ENCODE assay signal across 1 cellular context in genomic region chr16:29290631-29291247, GRCh38.
TF ChIP-seq lines count a peak whose summit lies in the region.

No MANE protein-coding gene starts in this region.

TF ChIP-seq in K562, 482 proteins besides CTCF, POLR2A, EP300 and RAD21 (continued from another document and continues in another):
- no peak for TF ChIP-seq TSHZ1 (CRISPR knock-in tag; IDR thresholded peaks at IDR 0.05)
- no peak for TF ChIP-seq POLR2B (IDR thresholded peaks at IDR 0.05; ENCODE audit: low read depth, partially characterized antibody)
- TF ChIP-seq ZEB2 (IDR thresholded peaks at IDR 0.05): no peak
- TF ChIP-seq THAP12 (CRISPR knock-in tag; IDR thresholded peaks at IDR 0.05): no peak
- peak; percentile 52 for TF ChIP-seq ZNF263 (CRISPR knock-in tag; IDR thresholded peaks at IDR 0.05; ENCODE audit: borderline replicate concordance)
- no peak for TF ChIP-seq TSC22D4 (tag; IDR thresholded peaks at IDR 0.05)
- no peak; the same call in 1 of the 2 replicates for TF ChIP-seq ZBTB12 (CRISPR knock-in tag; IDR thresholded peaks at IDR 0.05)
- no peak for TF ChIP-seq NKRF (IDR thresholded peaks at IDR 0.05; ENCODE audit: borderline replicate concordance)
- TF ChIP-seq ZNF41 (CRISPR knock-in tag; conservative IDR thresholded peaks at IDR 0.05): no peak
- no peak for TF ChIP-seq RREB1 (CRISPR knock-in tag; IDR thresholded peaks at IDR 0.05)
- no peak for TF ChIP-seq KDM4B (IDR thresholded peaks at IDR 0.05; ENCODE audit: borderline replicate concordance in 2 of 2, low read depth in 1 of 2)
- no peak for TF ChIP-seq FUS (optimal IDR thresholded peaks at IDR 0.05; ENCODE audit: low read depth, low read length)
- no peak for TF ChIP-seq ZNF146 (CRISPR knock-in tag; IDR thresholded peaks at IDR 0.05; ENCODE audit: unreplicated experiment)
- no peak for TF ChIP-seq ZNF311 (CRISPR knock-in tag; IDR thresholded peaks at IDR 0.05)
- TF ChIP-seq ZFP1 (CRISPR knock-in tag; IDR thresholded peaks at IDR 0.05): no peak
- TF ChIP-seq KHSRP (IDR thresholded peaks at IDR 0.05): no peak
- TF ChIP-seq ZNF766 (CRISPR knock-in tag; conservative IDR thresholded peaks at IDR 0.05): 0 out of 2 replicates have a peak, but pooled peaks have one; percentile 56
- no peak for TF ChIP-seq PRMT5 (CRISPR knock-in tag; IDR thresholded peaks at IDR 0.05)
- peak; percentile 96 for TF ChIP-seq PKNOX1 (IDR thresholded peaks at IDR 0.05)
- no peak for TF ChIP-seq FOXM1 (IDR thresholded peaks at IDR 0.05; ENCODE audit: low read depth)
- TF ChIP-seq FOXM1 (CRISPR knock-in tag; IDR thresholded peaks at IDR 0.05; ENCODE audit: low read depth): no peak
- no peak for TF ChIP-seq DDX20 (tag; IDR thresholded peaks at IDR 0.05; ENCODE audit: low read depth)
- TF ChIP-seq CC2D1A (IDR thresholded peaks at IDR 0.05): no peak
- no peak for TF ChIP-seq MXI1 (IDR thresholded peaks at IDR 0.05; ENCODE audit: low read depth, low read length)
- TF ChIP-seq ZBTB2 (IDR thresholded peaks at IDR 0.05): no peak; the same call in 1 of the 2 replicates
- no peak for TF ChIP-seq SFPQ (IDR thresholded peaks at IDR 0.05; ENCODE audit: low read depth, low read length)
- TF ChIP-seq PHF8 (IDR thresholded peaks at IDR 0.05; ENCODE audit: borderline replicate concordance, low read length): peak; percentile 54; the same call in 1 of the 2 replicates
- no peak for TF ChIP-seq ZSCAN29 (IDR thresholded peaks at IDR 0.05)
- no peak for TF ChIP-seq ZNF551 (CRISPR knock-in tag; IDR thresholded peaks at IDR 0.05)
- 0 out of 2 replicates have a peak, but pooled peaks have one; percentile 32 for TF ChIP-seq CBX1 (IDR thresholded peaks at IDR 0.05; ENCODE audit: low read depth)
- no peak for TF ChIP-seq SIN3B (IDR thresholded peaks at IDR 0.05; ENCODE audit: low read depth)
- no peak for TF ChIP-seq SMAD2 (IDR thresholded peaks at IDR 0.05; ENCODE audit: low read depth, low read length)
- no peak for TF ChIP-seq SREBF1 (IDR thresholded peaks at IDR 0.05; ENCODE audit: borderline replicate concordance, low read depth, low read length)
- TF ChIP-seq XRCC3 (IDR thresholded peaks at IDR 0.05): no peak
